In genomic region chr3:62241279-62241678, GRCh38 we compare ENCODE assay signal across 17 cellular contexts.
DNase-seq lines count a peak whose midpoint lies in the region; ATAC-seq, FAIRE-seq and TF ChIP-seq lines count a peak whose summit lies in the region.
"Had no signal": no experiment of that assay in that cellular context is flagged by ENCODE, and none has a peak within 500 bp of the region (broad histone marks: within the 10 kb centered on the region; RNA-seq: fewer than 3 reads in every experiment).

No MANE protein-coding gene starts in this region.

- peak overlapping the region in 4 of 5 experiments; percentile 17 to 81 (median 58) for H3K27ac Mint-ChIP-seq in brain
- H3K27ac Mint-ChIP-seq: CD4-positive, CD25-positive, alpha-beta regulatory T cell; GM23338 had no signal

- no peak for TF ChIP-seq RAD21 in HepG2 (CRISPR knock-in tag; IDR thresholded peaks at IDR 0.05)

- no peak overlapping the region for H3K18ac ChIP-seq in neuronal stem cell (ENCODE audit: low read length)

- intact Hi-C loops in HepG2 (cut with micrococcal nuclease; ENCODE audit: unreplicated experiment) = no loop called here

- peaks cover 10% of the 10 kb centered on the region for H3K27me3 Mint-ChIP-seq in brain

- H3K23ac ChIP-seq in neuronal stem cell (ENCODE audit: low read depth, low read length, poor library complexity) = no peak overlapping the region

- H3K4me1 ChIP-seq in neuronal stem cell (ENCODE audit: control insufficient read depth in 2 of 2, insufficient read depth in 1 of 2, low read depth in 1 of 2, low read length in 2 of 2) (peaks cover 15 to 48% of the 10 kb centered on the region in 2 donors), HepG2 (ENCODE audit: insufficient read depth, low read length) (no peaks in the 10 kb centered on the region)

- H4K91ac ChIP-seq in neuronal stem cell (ENCODE audit: low read depth, low read length, poor library complexity) = no peak overlapping the region

- CTCF ChIA-PET in HepG2 (lab: Yijun Ruan, JAX; ENCODE audit: low intra/inter-chr PET ratio, low total read pairs) = no interaction called here

- H3K27me3 ChIP-seq in neuronal stem cell (ENCODE audit: control insufficient read depth in 3 of 3, insufficient read depth in 3 of 3, low read depth in 1 of 3, low read length in 3 of 3) = no peaks in the 10 kb centered on the region
- H3K27me3 ChIP-seq in HepG2 (ENCODE audit: control insufficient read depth in 1 of 2, insufficient read depth in 2 of 2, low read length in 2 of 2) = no peaks in the 10 kb centered on the region
- H3K27me3 ChIP-seq: BLaER1 treated with 17β-estradiol and CSF1 and Interleukin-3, amounts not matched to agents 10 nM and 100 nM had no signal

- no peak overlapping the region for H3K4ac ChIP-seq in neuronal stem cell (ENCODE audit: low read length)

- no peaks in the 10 kb centered on the region for H3K9me3 ChIP-seq in neuronal stem cell (replicated peaks in 1 of 2; ENCODE audit: control insufficient read depth in 2 of 2, insufficient read depth in 1 of 2, low read depth in 1 of 2, low read length in 2 of 2)
- H3K9me3 ChIP-seq in HepG2 (ENCODE audit: low read length) = no peaks in the 10 kb centered on the region
- H3K9me3 ChIP-seq: BLaER1 treated with 17β-estradiol and CSF1 and Interleukin-3, amounts not matched to agents 10 nM and 100 nM had no signal

- no peak for FAIRE-seq in HepG2 (lab: Jason Lieb, UNC)
- FAIRE-seq: GM12878, GM18507 had no signal

- peak; percentile 33 for DNase-seq in NCI-H146 (lab: John Stamatoyannopoulos, UW)
- DNase-seq in NCI-H146 treated with DMSO at 0.1 percent for 48 hours (lab: John Stamatoyannopoulos, UW; ENCODE audit: unreplicated experiment) = no peak
- peak; percentile 22 for DNase-seq in NCI-H2227 (lab: John Stamatoyannopoulos, UW; ENCODE audit: unreplicated experiment)
- no peak for DNase-seq in neuronal stem cell (ENCODE audit: low spot score)
- DNase-seq in NCI-H1694 (lab: John Stamatoyannopoulos, UW) = no peak
- DNase-seq in HepG2 (ENCODE audit: low spot score) = no peak
- DNase-seq: 8988T; AML-193; CD4-positive, CD25-positive, alpha-beta regulatory T cell; DMS79; H7 had no signal

- peak overlapping the region in 1 of 5 experiments; percentile 6 for H3K4me3 Mint-ChIP-seq in brain
- H3K4me3 Mint-ChIP-seq: CD4-positive, CD25-positive, alpha-beta regulatory T cell; GM23338 had no signal

- H3K9ac ChIP-seq in neuronal stem cell (ENCODE audit: low read depth, low read length, poor library complexity) = no peak overlapping the region
- H3K9ac ChIP-seq in HepG2 (ENCODE audit: insufficient read depth, low read depth, low read length) = no peak overlapping the region
- H3K9ac ChIP-seq: BLaER1 treated with 17β-estradiol and CSF1 and Interleukin-3, amounts not matched to agents 10 nM and 100 nM had no signal

- no peak overlapping the region for H2BK120ac ChIP-seq in neuronal stem cell (ENCODE audit: low read depth, low read length)

- no peaks in the 10 kb centered on the region for H3K9me3 Mint-ChIP-seq in brain
- H3K9me3 Mint-ChIP-seq: CD4-positive, CD25-positive, alpha-beta regulatory T cell; GM23338 had no signal

- TF ChIP-seq EP300 in HepG2 (IDR thresholded peaks at IDR 0.05; ENCODE audit: low read depth in 2 of 2, low read length in 2 of 2) (no peak), HepG2 (CRISPR knock-in tag; IDR thresholded peaks at IDR 0.05; ENCODE audit: borderline replicate concordance) (no peak)

- H4K20me1 ChIP-seq in HepG2 (ENCODE audit: insufficient read depth, low read length) = no peaks in the 10 kb centered on the region
- H4K20me1 ChIP-seq: BLaER1 treated with 17β-estradiol and CSF1 and Interleukin-3, amounts not matched to agents 10 nM and 100 nM had no signal

- ATAC-seq in GM21423 (IDR thresholded peaks at IDR 0.05; ENCODE audit: unreplicated experiment) (no peak), HepG2 (no peak)
- ATAC-seq: GM12878, GM23338 had no signal

- H3K4me3 ChIP-seq in neuronal stem cell (ENCODE audit: low read length in 2 of 2) (no peak overlapping the region), HepG2 (replicated peaks in 1 of 3; ENCODE audit: insufficient read depth in 1 of 3, low read depth in 2 of 3, low read length in 3 of 3) (no peak overlapping the region)
- H3K4me3 ChIP-seq: BLaER1 treated with 17β-estradiol and CSF1 and Interleukin-3, amounts not matched to agents 10 nM and 100 nM; GM12878; GM23338 had no signal

- no peaks in the 10 kb centered on the region for H3K79me2 ChIP-seq in HepG2 (ENCODE audit: insufficient read depth, low read length)

- H2AK5ac ChIP-seq in neuronal stem cell (ENCODE audit: low read depth, low read length) = no peak overlapping the region

- TF ChIP-seq POLR2A in HepG2 (IDR thresholded peaks at IDR 0.05; ENCODE audit: insufficient read depth in 1 of 2, low read depth in 2 of 2, low read length in 2 of 2) = no peak

- TF ChIP-seq CTCF in brain (conservative IDR thresholded peaks at IDR 0.05) (no peak), HepG2 (CRISPR knock-in tag; IDR thresholded peaks at IDR 0.05) (no peak)

- peak overlapping the region; percentile 47 for H2AFZ ChIP-seq in neuronal stem cell (ENCODE audit: low read length)
- no peak overlapping the region for H2AFZ ChIP-seq in HepG2 (ENCODE audit: low read length)
- H2AFZ ChIP-seq: GM23338 had no signal

- H3K36me3 Mint-ChIP-seq in brain = peaks cover 10% of the 10 kb centered on the region
- H3K36me3 Mint-ChIP-seq: CD4-positive, CD25-positive, alpha-beta regulatory T cell had no signal

- peaks cover 95% of the 10 kb centered on the region for H3K4me1 Mint-ChIP-seq in brain
- H3K4me1 Mint-ChIP-seq: CD4-positive, CD25-positive, alpha-beta regulatory T cell had no signal

- H3K14ac ChIP-seq in neuronal stem cell (ENCODE audit: low read length) = no peak overlapping the region

- H3K4me2 ChIP-seq in neuronal stem cell (ENCODE audit: insufficient read depth, low read length, poor library complexity, severe bottlenecking) = no peak overlapping the region
- no peak overlapping the region for H3K4me2 ChIP-seq in HepG2 (ENCODE audit: low read depth, low read length)
- H3K4me2 ChIP-seq: BLaER1 treated with 17β-estradiol and CSF1 and Interleukin-3, amounts not matched to agents 10 nM and 100 nM; GM23338 had no signal

- H2BK5ac ChIP-seq in neuronal stem cell (ENCODE audit: low read length) = no peak overlapping the region

- BruUV-seq in HepG2 (replicated peaks; lab: Mats Ljungman, UMichigan) = no TSS peak

- H3K36me3 ChIP-seq in neuronal stem cell (replicated peaks in 1 of 2; ENCODE audit: control insufficient read depth in 2 of 2, insufficient read depth in 2 of 2, low read length in 2 of 2) (no peaks in the 10 kb centered on the region), HepG2 (replicated peaks in 1 of 2; ENCODE audit: control insufficient read depth in 1 of 2, insufficient read depth in 2 of 2, low read length in 2 of 2) (peaks cover 1 to 6% of the 10 kb centered on the region in 2 experiments; a peak in 3 of 5 replicates)

- no peak overlapping the region for H4K8ac ChIP-seq in neuronal stem cell (ENCODE audit: low read depth, low read length)

- no peaks in the 10 kb centered on the region for H3K79me1 ChIP-seq in neuronal stem cell (ENCODE audit: low read depth, low read length)

- no peak overlapping the region for H3K27ac ChIP-seq in neuronal stem cell (replicated peaks; ENCODE audit: low read length)
- no peak overlapping the region for H3K27ac ChIP-seq in HepG2 (ENCODE audit: extremely low read length, insufficient read depth, low read length)
- H3K27ac ChIP-seq: BLaER1 treated with 17β-estradiol and CSF1 and Interleukin-3, amounts not matched to agents 10 nM and 100 nM had no signal

- H2BK15ac ChIP-seq in neuronal stem cell (ENCODE audit: low read length) = no peak overlapping the region

- POLR2A ChIA-PET in HepG2 (lab: Yijun Ruan, JAX) = no interaction called here

- in situ Hi-C loops in HepG2 (cut with HindIII; ENCODE audit: extremely low pct_ligation_motif_present, low pct_unique_long_range_greater_than_20kb) = no loop called here

- no peak overlapping the region for H2BK12ac ChIP-seq in neuronal stem cell (ENCODE audit: low read length)

- no CpG with 5 or more reads among the region's 4 CpGs for WGBS in neuronal stem cell (ENCODE audit: extremely low coverage in 2 of 2, insufficient read length in 2 of 2, insufficient replicate concordance in 1 of 2), 2 donors
- 96% methylated on average over 4 of the region's 4 CpGs for WGBS in HepG2 (ENCODE audit: low lambda C conversion rate)

TF ChIP-seq in HepG2, 621 proteins besides CTCF, POLR2A, EP300 and RAD21 (continues in another document):
- TF ChIP-seq ZNF333 (CRISPR knock-in tag; IDR thresholded peaks at IDR 0.05; ENCODE audit: borderline replicate concordance) (no peak), ZNF574 (CRISPR knock-in tag; IDR thresholded peaks at IDR 0.05) (no peak), NCOA5 (CRISPR knock-in tag; IDR thresholded peaks at IDR 0.05) (no peak), ZNF136 (CRISPR knock-in tag; IDR thresholded peaks at IDR 0.05; ENCODE audit: low read depth) (no peak)

Comparison
In these comparisons a context has a peak if more than half of its experiments do, and no peak if none do; other contexts are left out.
1. DNase-seq: peak in NCI-H146 (single experiment) and NCI-H2227 (single experiment); none in NCI-H146 treated with DMSO at 0.1 percent for 48 hours (single experiment), neuronal stem cell (single experiment), NCI-H1694 (single experiment) and HepG2 (single experiment).